In the genomic region with DNA sequence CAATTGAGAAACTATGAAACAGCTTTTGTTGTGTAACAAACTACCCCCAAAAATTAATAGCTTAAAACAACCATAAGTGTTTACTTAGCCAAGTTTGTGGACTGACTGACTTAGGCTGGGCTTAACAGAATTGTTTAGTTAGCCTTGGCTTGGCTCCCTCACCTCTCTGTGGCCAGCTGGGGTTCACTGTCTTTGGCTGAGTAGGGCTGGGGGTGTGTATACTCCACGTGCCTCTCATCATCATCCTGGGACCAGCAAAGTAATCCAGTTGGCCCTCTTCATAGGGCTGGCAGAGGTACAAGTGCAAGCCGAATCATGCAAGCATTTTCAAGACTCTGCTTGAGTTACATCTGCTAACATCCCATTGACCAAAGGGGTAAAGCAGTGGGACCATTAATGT, we compare ENCODE assay signal across 22 cellular contexts.
"Had no signal": no experiment of that assay in that cellular context is flagged by ENCODE, and none has a peak within 500 bp of the region (broad histone marks: within the 10 kb centered on the region; RNA-seq: fewer than 3 reads in every experiment).

No MANE protein-coding gene starts in this region.

- H3K27ac ChIP-seq: adrenal gland, ascending aorta, brain microvascular endothelial cell, gastrocnemius medialis, left ventricle myocardium inferior, pancreas, psoas muscle, right atrium auricular region, skin epidermis, tibial nerve, uterus had no signal

- ATAC-seq: gastrocnemius medialis, pancreas, psoas muscle, WTC11 had no signal

- H3K9me3 ChIP-seq: adrenal gland, ascending aorta, gastrocnemius medialis, left ventricle myocardium inferior, pancreas, psoas muscle, right atrium auricular region, tibial nerve, uterus had no signal

- H3K27me3 ChIP-seq: adrenal gland, ascending aorta, brain microvascular endothelial cell, gastrocnemius medialis, pancreas, right atrium auricular region, tibial nerve, uterus had no signal

- DNase-seq: activated CD8-positive, alpha-beta memory T cell treated with anti-CD3 and anti-CD28 coated beads, Interleukin-2, amount 50 U/mL, for 4 hours; activated naive CD4-positive, alpha-beta T cell; activated T-cell treated with anti-CD3 and anti-CD28 coated beads, Interleukin-2, amount 50 U/mL, for 24 hours; adrenal gland; brain microvascular endothelial cell; central memory CD4-positive, alpha-beta T cell; effector memory CD4-positive, alpha-beta T cell; gastrocnemius medialis; hippocampal formation; kidney glomerular epithelial cell; left ventricle myocardium inferior; nephron progenitor cell; pancreas; psoas muscle; stimulated activated CD4-positive, alpha-beta T cell treated with anti-CD3 and anti-CD28 coated beads, Interleukin-1b, Interleukin-23, amount 100 ng/mL, for 48 hours; T-helper 9 cell; uterus had no signal

- H3K4me1 ChIP-seq: adrenal gland, ascending aorta, gastrocnemius medialis, left ventricle myocardium inferior, pancreas, psoas muscle, right atrium auricular region, tibial nerve, uterus had no signal

- H3K36me3 ChIP-seq: adrenal gland, ascending aorta, brain microvascular endothelial cell, gastrocnemius medialis, left ventricle myocardium inferior, pancreas, right atrium auricular region, tibial nerve, uterus had no signal

- H3K4me3 ChIP-seq: adrenal gland, ascending aorta, gastrocnemius medialis, left ventricle myocardium inferior, pancreas, psoas muscle, right atrium auricular region, skin epidermis, tibial nerve, uterus had no signal
